ENCODE assay signal across 33 cellular contexts in genomic region chr1:47796626-47797025, GRCh38.
"Had no signal": no experiment of that assay in that cellular context is flagged by ENCODE, and none has a peak within 500 bp of the region (broad histone marks: within the 10 kb centered on the region; RNA-seq: fewer than 3 reads in every experiment).

No MANE protein-coding gene starts in this region.

- H3K4me3 Mint-ChIP-seq: activated CD4-positive, alpha-beta T cell treated with anti-CD3 and anti-CD28 coated beads, Interleukin-2, amount 10 ng/mL, durations not matched to agents 24 days and 14 days; activated CD8-positive, alpha-beta T cell treated with anti-CD3 and anti-CD28 coated beads, Interleukin-2, amount 10 ng/mL, durations not matched to agents 7 days and 5 days; activated naive CD4-positive, alpha-beta T cell treated with anti-CD3 and anti-CD28 coated beads, Interleukin-2, amount 50 U/mL, for 24 hours; activated naive CD8-positive, alpha-beta T cell treated with anti-CD3 and anti-CD28 coated beads, Interleukin-2, amount 10 ng/mL, durations not matched to agents 7 days and 5 days; activated T-cell treated with anti-CD3 and anti-CD28 coated beads, Interleukin-2, amount 50 U/mL, for 24 hours; IgD-negative memory B cell had no signal

- H3K4me1 Mint-ChIP-seq: activated CD4-positive, alpha-beta T cell treated with anti-CD3 and anti-CD28 coated beads, Interleukin-2, amount 10 ng/mL, durations not matched to agents 24 days and 14 days; activated naive CD4-positive, alpha-beta T cell treated with anti-CD3 and anti-CD28 coated beads, Interleukin-2, amount 50 U/mL, for 24 hours; activated naive CD8-positive, alpha-beta T cell treated with anti-CD3 and anti-CD28 coated beads, Interleukin-2, amount 10 ng/mL, durations not matched to agents 7 days and 5 days; IgD-negative memory B cell had no signal

- H3K4me3 ChIP-seq: ascending aorta, MG63 had no signal

- H3K27ac ChIP-seq: ascending aorta, WERI-Rb-1 had no signal

- DNase-seq: activated CD4-positive, alpha-beta T cell treated with anti-CD3 and anti-CD28 coated beads, Interleukin-2, amount 10 ng/mL, durations not matched to agents 24 days and 14 days; activated CD4-positive, alpha-beta T cell treated with anti-CD3 and anti-CD28 coated beads, Interleukin-2, amount 50 U/mL, for 4 hours; activated CD8-positive, alpha-beta T cell treated with anti-CD3 and anti-CD28 coated beads, Interleukin-2, amount 10 ng/mL, durations not matched to agents 7 days and 5 days; activated gamma-delta T cell; activated naive CD4-positive, alpha-beta T cell treated with Interleukin-2 at 50 U/mL for 16 hours; activated naive CD8-positive, alpha-beta T cell treated with anti-CD3 and anti-CD28 coated beads, Interleukin-2, amount 10 ng/mL, durations not matched to agents 7 days and 5 days; activated T-cell treated with anti-CD3 and anti-CD28 coated beads, Interleukin-2, amount 50 U/mL, for 24 hours; amygdala; caudate nucleus; cerebellar nuclear complex; Karpas-422; KBM-7; MG63; NCI-H1092; NCI-H1436 treated with DMSO at 0.1 percent for 48 hours; NCI-H187 treated with DMSO at 0.1 percent for 48 hours; NCI-H2081; NCI-H510A; NCI-H526; NCI-H748 treated with DMSO at 0.1 percent for 48 hours; NK-92 treated with Interleukin-12 subunit alpha and Interleukin-12 subunit beta, amount 100 ng/mL, for 24 hours; SIG-M5; SW 1271; T-helper 1 cell; T-helper 2 cell; T-helper 9 cell; WERI-Rb-1 had no signal

- H3K27me3 Mint-ChIP-seq: activated CD4-positive, alpha-beta T cell treated with anti-CD3 and anti-CD28 coated beads, Interleukin-2, amount 10 ng/mL, durations not matched to agents 24 days and 14 days; activated naive CD4-positive, alpha-beta T cell treated with anti-CD3 and anti-CD28 coated beads, Interleukin-2, amount 50 U/mL, for 24 hours; activated naive CD8-positive, alpha-beta T cell treated with anti-CD3 and anti-CD28 coated beads, Interleukin-2, amount 10 ng/mL, durations not matched to agents 7 days and 5 days; activated T-cell treated with anti-CD3 and anti-CD28 coated beads, Interleukin-2, amount 50 U/mL, for 24 hours had no signal

- H3K9me3 ChIP-seq: ascending aorta, MG63 had no signal

- H3K9me3 Mint-ChIP-seq: activated CD4-positive, alpha-beta T cell treated with anti-CD3 and anti-CD28 coated beads, Interleukin-2, amount 10 ng/mL, durations not matched to agents 24 days and 14 days; activated naive CD4-positive, alpha-beta T cell treated with anti-CD3 and anti-CD28 coated beads, Interleukin-2, amount 50 U/mL, for 24 hours; activated naive CD8-positive, alpha-beta T cell treated with anti-CD3 and anti-CD28 coated beads, Interleukin-2, amount 10 ng/mL, durations not matched to agents 7 days and 5 days; activated T-cell treated with anti-CD3 and anti-CD28 coated beads, Interleukin-2, amount 50 U/mL, for 24 hours; activated T-helper 2 cell treated with anti-CD3 and anti-CD28 coated beads, Interferon-gamma antibody, Interleukin-2, Interleukin-4, amounts not matched to agents 10 μg/mL and 5 μg/mL and 100 μg/mL, durations not matched to agents 14 hours and 24 hours and 36 hours had no signal

- H3K36me3 Mint-ChIP-seq: activated naive CD4-positive, alpha-beta T cell treated with anti-CD3 and anti-CD28 coated beads, Interleukin-2, amount 50 U/mL, for 24 hours; activated naive CD8-positive, alpha-beta T cell treated with anti-CD3 and anti-CD28 coated beads, Interleukin-2, amount 10 ng/mL, durations not matched to agents 7 days and 5 days had no signal

- ATAC-seq: activated CD8-positive, alpha-beta T cell treated with anti-CD3 and anti-CD28 coated beads, Interleukin-2, amount 10 ng/mL, durations not matched to agents 7 days and 5 days; Right ventricle myocardium inferior; SK-N-SH treated with all-trans-retinoic acid at 6 μM for 48 hours had no signal

- H3K36me3 ChIP-seq: WERI-Rb-1 had no signal

- H3K27me3 ChIP-seq: ascending aorta, MG63 had no signal

- H3K27ac Mint-ChIP-seq: activated CD4-positive, alpha-beta T cell treated with anti-CD3 and anti-CD28 coated beads, Interleukin-2, amount 10 ng/mL, durations not matched to agents 24 days and 14 days; activated CD8-positive, alpha-beta T cell treated with anti-CD3 and anti-CD28 coated beads, Interleukin-2, amount 10 ng/mL, durations not matched to agents 7 days and 5 days; activated naive CD4-positive, alpha-beta T cell treated with anti-CD3 and anti-CD28 coated beads, Interleukin-2, amount 50 U/mL, for 24 hours; activated naive CD8-positive, alpha-beta T cell treated with anti-CD3 and anti-CD28 coated beads, Interleukin-2, amount 10 ng/mL, durations not matched to agents 7 days and 5 days; activated T-cell treated with anti-CD3 and anti-CD28 coated beads, Interleukin-2, amount 50 U/mL, for 24 hours; activated T-helper 2 cell treated with anti-CD3 and anti-CD28 coated beads, Interferon-gamma antibody, Interleukin-2, Interleukin-4, amounts not matched to agents 10 μg/mL and 5 μg/mL and 100 μg/mL, durations not matched to agents 14 hours and 24 hours and 36 hours had no signal
